10 cellular contexts compared by ENCODE assay signal in genomic region chr21:31282095-31282709, GRCh38.
DNase-seq lines count a peak whose midpoint lies in the region; ATAC-seq and TF ChIP-seq lines count a peak whose summit lies in the region.
"Had no signal": no experiment of that assay in that cellular context is flagged by ENCODE, and none has a peak within 500 bp of the region (broad histone marks: within the 10 kb centered on the region; RNA-seq: fewer than 3 reads in every experiment).

No MANE protein-coding gene starts in this region.

- WGBS in hepatocyte (ENCODE audit: low lambda C conversion rate, missing lambda C conversion rate) = 71% methylated on average over 9 of the region's 9 CpGs

- H3K27ac ChIP-seq in hepatocyte (no peak overlapping the region), upper lobe of right lung (no peak overlapping the region)
- H3K27ac ChIP-seq: BLaER1 had no signal

- H3K27ac Mint-ChIP-seq in activated naive CD4-positive, alpha-beta T cell treated with anti-CD3 and anti-CD28 coated beads, Interleukin-2, amount 50 U/mL, for 24 hours = peak overlapping the region; percentile 25
- H3K27ac Mint-ChIP-seq in activated CD8-positive, alpha-beta memory T cell treated with anti-CD3 and anti-CD28 coated beads, Interleukin-2, amount 10 ng/mL, durations not matched to agents 7 days and 5 days = no peak overlapping the region

- H3K27me3 ChIP-seq in adipocyte (replicated peaks; ENCODE audit: control insufficient read depth, insufficient read depth, low read length) (no peaks in the 10 kb centered on the region), hepatocyte (no peaks in the 10 kb centered on the region), upper lobe of right lung (no peaks in the 10 kb centered on the region)
- H3K27me3 ChIP-seq: BLaER1 had no signal

- H3K36me3 Mint-ChIP-seq in activated naive CD4-positive, alpha-beta T cell treated with anti-CD3 and anti-CD28 coated beads, Interleukin-2, amount 50 U/mL, for 24 hours = peaks cover under 1% of the 10 kb centered on the region
- H3K36me3 Mint-ChIP-seq in activated CD8-positive, alpha-beta memory T cell treated with anti-CD3 and anti-CD28 coated beads, Interleukin-2, amount 10 ng/mL, durations not matched to agents 7 days and 5 days = peaks cover 3% of the 10 kb centered on the region

- no peak overlapping the region for H2AFZ ChIP-seq in hepatocyte

- CTCF ChIA-PET in activated CD8-positive, alpha-beta memory T cell treated with anti-CD3 and anti-CD28 coated beads, Interleukin-2, amount 10 ng/mL, durations not matched to agents 7 days and 5 days (lab: Charles Lee) = no interaction called here

- H3K79me2 ChIP-seq in hepatocyte = no peaks in the 10 kb centered on the region

- no peaks in the 10 kb centered on the region for H4K20me1 ChIP-seq in hepatocyte (ENCODE audit: insufficient read depth, poor library complexity, severe bottlenecking)
- H4K20me1 ChIP-seq: BLaER1 had no signal

- no peak overlapping the region for H3K9ac ChIP-seq in adipocyte (ENCODE audit: low read length)
- H3K9ac ChIP-seq: BLaER1 had no signal

- intact Hi-C loops in upper lobe of right lung (cut with DNase I) = no loop called here

- H3K27me3 Mint-ChIP-seq in activated naive CD4-positive, alpha-beta T cell treated with anti-CD3 and anti-CD28 coated beads, Interleukin-2, amount 50 U/mL, for 24 hours = no peaks in the 10 kb centered on the region
- H3K27me3 Mint-ChIP-seq in activated CD8-positive, alpha-beta memory T cell treated with anti-CD3 and anti-CD28 coated beads, Interleukin-2, amount 10 ng/mL, durations not matched to agents 7 days and 5 days = no peaks in the 10 kb centered on the region

- TF ChIP-seq CTCF in hepatocyte (IDR thresholded peaks at IDR 0.05; ENCODE audit: poor library complexity) (no peak), upper lobe of right lung (IDR thresholded peaks at IDR 0.05) (no peak)

- H3K9me3 ChIP-seq in adipocyte (ENCODE audit: control insufficient read depth, low read length) = no peaks in the 10 kb centered on the region
- no peaks in the 10 kb centered on the region for H3K9me3 ChIP-seq in hepatocyte (ENCODE audit: low read depth)
- H3K9me3 ChIP-seq in upper lobe of right lung = no peaks in the 10 kb centered on the region
- H3K9me3 ChIP-seq: BLaER1 had no signal

- H3K4me1 Mint-ChIP-seq in activated naive CD4-positive, alpha-beta T cell treated with anti-CD3 and anti-CD28 coated beads, Interleukin-2, amount 50 U/mL, for 24 hours = peaks cover 34% of the 10 kb centered on the region
- peaks cover 13% of the 10 kb centered on the region for H3K4me1 Mint-ChIP-seq in activated CD8-positive, alpha-beta memory T cell treated with anti-CD3 and anti-CD28 coated beads, Interleukin-2, amount 10 ng/mL, durations not matched to agents 7 days and 5 days

- no peaks in the 10 kb centered on the region for H3K36me3 ChIP-seq in adipocyte (ENCODE audit: control insufficient read depth, insufficient read depth, low read length, severe bottlenecking)
- H3K36me3 ChIP-seq in hepatocyte (replicated peaks; ENCODE audit: insufficient read depth, low read depth) = no peaks in the 10 kb centered on the region
- H3K36me3 ChIP-seq in upper lobe of right lung = no peaks in the 10 kb centered on the region
- H3K36me3 ChIP-seq: BLaER1 had no signal

- peak; percentile 49 for ATAC-seq in upper lobe of right lung
- ATAC-seq in HG03457 (IDR thresholded peaks at IDR 0.05; ENCODE audit: unreplicated experiment) = no peak
- no peak for ATAC-seq in activated CD8-positive, alpha-beta memory T cell treated with anti-CD3 and anti-CD28 coated beads, Interleukin-2, amount 10 ng/mL, durations not matched to agents 7 days and 5 days

- H3K4me1 ChIP-seq in adipocyte (ENCODE audit: control insufficient read depth, insufficient read depth, low read length) (peaks cover 18% of the 10 kb centered on the region), hepatocyte (ENCODE audit: insufficient read depth) (no peaks in the 10 kb centered on the region), upper lobe of right lung (no peaks in the 10 kb centered on the region)

- no peak overlapping the region for H3K4me3 Mint-ChIP-seq in activated naive CD4-positive, alpha-beta T cell treated with anti-CD3 and anti-CD28 coated beads, Interleukin-2, amount 50 U/mL, for 24 hours
- H3K4me3 Mint-ChIP-seq in activated CD8-positive, alpha-beta memory T cell treated with anti-CD3 and anti-CD28 coated beads, Interleukin-2, amount 10 ng/mL, durations not matched to agents 7 days and 5 days = no peak overlapping the region

- no peak overlapping the region for H3K4me2 ChIP-seq in hepatocyte

- H3K4me3 ChIP-seq in adipocyte (ENCODE audit: low read length) (no peak overlapping the region), hepatocyte (no peak overlapping the region), upper lobe of right lung (no peak overlapping the region)
- H3K4me3 ChIP-seq: BLaER1 had no signal

- H3K9me3 Mint-ChIP-seq in activated naive CD4-positive, alpha-beta T cell treated with anti-CD3 and anti-CD28 coated beads, Interleukin-2, amount 50 U/mL, for 24 hours = peaks cover 1% of the 10 kb centered on the region
- H3K9me3 Mint-ChIP-seq in activated CD8-positive, alpha-beta memory T cell treated with anti-CD3 and anti-CD28 coated beads, Interleukin-2, amount 10 ng/mL, durations not matched to agents 7 days and 5 days (ENCODE audit: low read depth) = peaks cover under 1% of the 10 kb centered on the region

- DNase-seq in activated naive CD4-positive, alpha-beta T cell treated with anti-CD3 and anti-CD28 coated beads, Interleukin-2, amount 50 U/mL, for 16 hours = no peak
- DNase-seq in adipocyte (ENCODE audit: low read depth) (peak; percentile 85), hepatocyte (ENCODE audit: low spot score) (peak; percentile 35), upper lobe of right lung (no peak), putamen (ENCODE audit: low spot score) (no peak)
- no peak for DNase-seq in activated CD8-positive, alpha-beta memory T cell treated with anti-CD3 and anti-CD28 coated beads, Interleukin-2, amount 10 ng/mL, durations not matched to agents 7 days and 5 days
- DNase-seq: NCI-H187 had no signal

- H3K9me2 ChIP-seq in hepatocyte (replicated peaks; ENCODE audit: insufficient read depth) = no peaks in the 10 kb centered on the region

Comparison
In these comparisons a context has a peak if more than half of its experiments do, and no peak if none do; other contexts are left out.
1. DNase-seq: peak in adipocyte (single experiment) and hepatocyte (single experiment); none in activated naive CD4-positive, alpha-beta T cell treated with anti-CD3 and anti-CD28 coated beads, Interleukin-2, amount 50 U/mL, for 16 hours (single experiment), upper lobe of right lung (single experiment), activated CD8-positive, alpha-beta memory T cell treated with anti-CD3 and anti-CD28 coated beads, Interleukin-2, amount 10 ng/mL, durations not matched to agents 7 days and 5 days (single experiment) and putamen (single experiment).